1 cellular context compared by ENCODE assay signal in genomic region chr19:21020298-21021227, GRCh38.
A peak's percentile ranks its signal among the peaks of the same experiment; 100 is the strongest.
TF ChIP-seq lines count a peak whose summit lies in the region.

Gene ZNF430, plus strand, starts transcription at chr19:21020657. Its CDS starts 144 bp downstream, at chr19:21020801.

TF ChIP-seq in K562, 482 proteins besides CTCF, POLR2A, EP300 and RAD21 (continued from another document and continues in another):
- no peak for TF ChIP-seq CHD7 (IDR thresholded peaks at IDR 0.05; ENCODE audit: low read depth, low read length)
- TF ChIP-seq GABPB2 (CRISPR knock-in tag; conservative IDR thresholded peaks at IDR 0.05): no peak
- TF ChIP-seq PHTF2 (CRISPR knock-in tag; IDR thresholded peaks at IDR 0.05): no peak
- TF ChIP-seq NR3C1 (CRISPR knock-in tag; IDR thresholded peaks at IDR 0.05): no peak
- no peak for TF ChIP-seq ZNF253 (CRISPR knock-in tag; conservative IDR thresholded peaks at IDR 0.05)
- no peak for TF ChIP-seq MXI1 (IDR thresholded peaks at IDR 0.05; ENCODE audit: low read depth, low read length)
- TF ChIP-seq HMGXB4 (CRISPR knock-in tag; IDR thresholded peaks at IDR 0.05): no peak
- no peak for TF ChIP-seq EZH2 (IDR thresholded peaks at IDR 0.05; ENCODE audit: borderline replicate concordance, low read depth, low read length)
- 0 out of 2 replicates have a peak, but pooled peaks have one; percentile 45 for TF ChIP-seq ATF6 (CRISPR knock-in tag; IDR thresholded peaks at IDR 0.05)
- no peak for TF ChIP-seq POLR3A (IDR thresholded peaks at IDR 0.05; ENCODE audit: borderline replicate concordance, extremely low read depth, insufficient read depth, insufficient read length)
- TF ChIP-seq SMAD4 (CRISPR knock-in tag; conservative IDR thresholded peaks at IDR 0.05): 0 out of 2 replicates have a peak, but pooled peaks have one; percentile 12
- peak; percentile 76 for TF ChIP-seq TAF9B (IDR thresholded peaks at IDR 0.05; ENCODE audit: partially characterized antibody)
- no peak for TF ChIP-seq NR2C2 (CRISPR knock-in tag; IDR thresholded peaks at IDR 0.05)
- TF ChIP-seq NR2C2 (tag; IDR thresholded peaks at IDR 0.05): no peak
- TF ChIP-seq ZNF134 (CRISPR knock-in tag; conservative IDR thresholded peaks at IDR 0.05): no peak
- peak; percentile 41 for TF ChIP-seq HNRNPLL (IDR thresholded peaks at IDR 0.05; ENCODE audit: low read depth, low read length, poor library complexity, severe bottlenecking)
- no peak; the same call in 1 of the 2 replicates for TF ChIP-seq ZNF511 (CRISPR knock-in tag; IDR thresholded peaks at IDR 0.05)
- no peak for TF ChIP-seq MLLT1 (IDR thresholded peaks at IDR 0.05)
- TF ChIP-seq SMAD3 (CRISPR knock-in tag; conservative IDR thresholded peaks at IDR 0.05): no peak
- TF ChIP-seq POLR3G (IDR thresholded peaks at IDR 0.05; ENCODE audit: extremely low read depth, insufficient read length, insufficient replicate concordance): no peak
- no peak; the same call in 1 of the 2 replicates for TF ChIP-seq L3MBTL2 (IDR thresholded peaks at IDR 0.05)
- TF ChIP-seq CTCFL (IDR thresholded peaks at IDR 0.05; ENCODE audit: borderline replicate concordance, insufficient read depth, low read depth, low read length, poor library complexity, severe bottlenecking): no peak
- no peak for TF ChIP-seq ZNF589 (CRISPR knock-in tag; IDR thresholded peaks at IDR 0.05; ENCODE audit: low read depth)
- no peak for TF ChIP-seq MIER1 (IDR thresholded peaks at IDR 0.05; ENCODE audit: low read depth)
- no peak for TF ChIP-seq LARP7 (IDR thresholded peaks at IDR 0.05)
- no peak for TF ChIP-seq NR0B1 (IDR thresholded peaks at IDR 0.05; ENCODE audit: partially characterized antibody)
